In the genomic region with DNA sequence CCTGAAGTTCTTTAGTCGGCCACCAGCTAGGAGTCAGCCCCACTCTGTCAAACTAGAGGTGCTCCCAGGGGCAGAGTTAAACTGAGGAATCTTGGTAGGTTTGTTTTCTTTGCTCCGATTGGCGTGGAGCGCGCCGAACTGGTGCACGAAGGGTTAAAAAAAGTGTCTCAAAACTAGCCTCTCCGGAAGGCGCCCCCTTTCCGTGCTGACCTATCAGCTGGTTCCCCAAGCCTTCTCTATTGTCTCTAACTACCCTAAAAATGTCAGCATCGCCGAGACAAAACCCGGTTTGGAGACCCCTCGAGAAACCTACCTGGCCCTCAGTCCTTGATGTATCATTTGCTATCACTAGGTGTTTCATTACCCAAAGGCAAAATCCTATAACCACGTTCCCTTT, we compare ENCODE assay signal across 10 cellular contexts. TPM values are rescaled to one million over a fixed set of nuclear protein-coding genes. Genes with fewer than 3 reads are reported as not detected.
DNase-seq lines count a peak whose midpoint lies in the region; ATAC-seq and TF ChIP-seq lines count a peak whose summit lies in the region.
"Had no signal": no experiment of that assay in that cellular context is flagged by ENCODE, and none has a peak within 500 bp of the region (broad histone marks: within the 10 kb centered on the region; RNA-seq: fewer than 3 reads in every experiment).

No MANE protein-coding gene starts in this region.

- ATAC-seq in left lobe of liver = no peak
- ATAC-seq in omental fat pad (ENCODE audit: low FRiP score) = no peak

- DNase-seq in DMS 273 (lab: John Stamatoyannopoulos, UW; ENCODE audit: unreplicated experiment) (peak; percentile 65), DMS 273 treated with DMSO at 0.1 percent for 48 hours (lab: John Stamatoyannopoulos, UW) (no peak), amniotic epithelial cell (ENCODE audit: low read depth) (peak; percentile 40), iPS-NIHi11 (ENCODE audit: low spot score) (peak; percentile 26), left lobe of liver (ENCODE audit: low spot score) (no peak), DMS153 (lab: John Stamatoyannopoulos, UW) (no peak), omental fat pad (ENCODE audit: low spot score) (no peak)
- DNase-seq: activated CD8-positive, alpha-beta memory T cell treated with anti-CD3 and anti-CD28 coated beads, Interleukin-2, amount 50 U/mL, for 48 hours had no signal

- no peaks in the 10 kb centered on the region for H3K9me3 ChIP-seq in stomach smooth muscle (ENCODE audit: control insufficient read depth in 2 of 2, low read length in 2 of 2)

- peaks cover 16% of the 10 kb centered on the region for H3K4me1 ChIP-seq in stomach smooth muscle (ENCODE audit: control insufficient read depth, insufficient read depth, low read length)

- H3K27me3 ChIP-seq in stomach smooth muscle (ENCODE audit: control insufficient read depth in 1 of 2, insufficient read depth in 2 of 2, low read length in 2 of 2) = no peaks in the 10 kb centered on the region

- peak overlapping the region; percentile 86 for H3K27ac ChIP-seq in stomach smooth muscle (ENCODE audit: low read length)
- H3K27ac ChIP-seq: 22Rv1 had no signal

- H3K9ac ChIP-seq in stomach smooth muscle (ENCODE audit: low read length in 2 of 2) = peak overlapping the region; percentile 87 to 94

- TF ChIP-seq CTCF in omental fat pad (IDR thresholded peaks at IDR 0.05) = no peak

- H3K4me3 ChIP-seq in stomach smooth muscle (ENCODE audit: low read length in 2 of 2) = peak overlapping the region; percentile 94 to 96

- H3K36me3 ChIP-seq in stomach smooth muscle (ENCODE audit: control insufficient read depth in 2 of 2, insufficient read depth in 2 of 2, low read length in 2 of 2) = no peaks in the 10 kb centered on the region

RNA-seq across cellular contexts. Expression of gene TGFB2, which starts 2.2 kb away (rescaled TPM):
- total RNA-seq in left lobe of liver (0.20 TPM), omental fat pad (1 to 10 TPM; 3.1 to 9.1 (median 4.1) TPM)

Comparison
In these comparisons a context has a peak if more than half of its experiments do, and no peak if none do; other contexts are left out.
1. DNase-seq: peak in DMS 273 (single experiment), amniotic epithelial cell (single experiment) and iPS-NIHi11 (single experiment); none in DMS 273 treated with DMSO at 0.1 percent for 48 hours (single experiment), left lobe of liver (single experiment), DMS153 (single experiment) and omental fat pad (single experiment).